Comparison of ENCODE assay signal across 1 cellular context in the genomic region with DNA sequence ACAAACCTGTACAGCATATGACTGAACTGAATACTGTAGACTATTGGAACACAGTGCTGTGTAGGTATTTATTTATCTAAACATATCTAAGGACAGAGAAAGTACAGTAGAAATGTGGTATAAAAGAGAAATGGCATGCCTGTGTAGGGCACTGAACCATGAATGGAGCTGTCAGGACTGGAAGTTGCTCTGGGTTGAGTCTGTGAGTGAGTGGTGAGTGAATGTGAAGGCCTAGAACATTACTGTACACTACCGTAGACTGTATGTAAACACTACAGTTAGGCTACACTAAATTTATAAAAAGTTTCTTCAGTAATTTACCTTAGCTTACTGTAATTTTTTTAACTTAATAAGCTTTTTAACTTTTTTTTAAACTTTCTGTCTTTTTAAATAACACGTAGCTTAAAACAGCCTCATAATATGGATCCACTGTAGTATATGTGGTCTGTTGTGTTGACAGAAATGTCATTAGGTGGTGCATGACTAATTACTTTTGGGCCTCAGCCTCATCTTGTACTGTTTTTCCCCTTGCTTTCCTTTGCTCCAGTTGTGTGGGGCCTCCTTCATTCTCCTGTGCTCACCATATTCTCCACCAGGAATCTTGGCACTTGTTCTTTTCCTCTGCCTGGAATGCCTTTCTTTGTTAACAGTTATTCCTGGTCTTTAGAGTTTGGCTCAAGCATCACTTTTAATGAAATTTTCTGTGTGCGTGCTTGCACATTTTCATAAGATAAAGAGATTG.
TF ChIP-seq lines count a peak whose summit lies in the region.

No MANE protein-coding gene starts in this region.

TF ChIP-seq in IMR-90, 13 proteins besides CTCF, POLR2A, EP300 and RAD21 (continued from another document):
- TF ChIP-seq, protein P1, sequence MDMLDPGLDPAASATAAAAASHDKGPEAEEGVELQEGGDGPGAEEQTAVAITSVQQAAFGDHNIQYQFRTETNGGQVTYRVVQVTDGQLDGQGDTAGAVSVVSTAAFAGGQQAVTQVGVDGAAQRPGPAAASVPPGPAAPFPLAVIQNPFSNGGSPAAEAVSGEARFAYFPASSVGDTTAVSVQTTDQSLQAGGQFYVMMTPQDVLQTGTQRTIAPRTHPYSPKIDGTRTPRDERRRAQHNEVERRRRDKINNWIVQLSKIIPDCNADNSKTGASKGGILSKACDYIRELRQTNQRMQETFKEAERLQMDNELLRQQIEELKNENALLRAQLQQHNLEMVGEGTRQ (IDR thresholded peaks at IDR 0.05; ENCODE audit: low read depth, low read length), result no peak
- TF ChIP-seq, protein P2, sequence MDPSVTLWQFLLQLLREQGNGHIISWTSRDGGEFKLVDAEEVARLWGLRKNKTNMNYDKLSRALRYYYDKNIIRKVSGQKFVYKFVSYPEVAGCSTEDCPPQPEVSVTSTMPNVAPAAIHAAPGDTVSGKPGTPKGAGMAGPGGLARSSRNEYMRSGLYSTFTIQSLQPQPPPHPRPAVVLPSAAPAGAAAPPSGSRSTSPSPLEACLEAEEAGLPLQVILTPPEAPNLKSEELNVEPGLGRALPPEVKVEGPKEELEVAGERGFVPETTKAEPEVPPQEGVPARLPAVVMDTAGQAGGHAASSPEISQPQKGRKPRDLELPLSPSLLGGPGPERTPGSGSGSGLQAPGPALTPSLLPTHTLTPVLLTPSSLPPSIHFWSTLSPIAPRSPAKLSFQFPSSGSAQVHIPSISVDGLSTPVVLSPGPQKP (IDR thresholded peaks at IDR 0.05; ENCODE audit: borderline replicate concordance, low read depth, low read length), result no peak
- TF ChIP-seq MAZ (IDR thresholded peaks at IDR 0.05; ENCODE audit: borderline replicate concordance, low read depth, low read length) (no peak), SMC3 (IDR thresholded peaks at IDR 0.05; ENCODE audit: low read depth, low read length) (no peak), BHLHE40 (IDR thresholded peaks at IDR 0.05; ENCODE audit: low read depth, low read length) (no peak), NFE2L2 (IDR thresholded peaks at IDR 0.05; ENCODE audit: low read depth, low read length) (no peak)
